ENCODE assay signal across 13 cellular contexts in the genomic region with DNA sequence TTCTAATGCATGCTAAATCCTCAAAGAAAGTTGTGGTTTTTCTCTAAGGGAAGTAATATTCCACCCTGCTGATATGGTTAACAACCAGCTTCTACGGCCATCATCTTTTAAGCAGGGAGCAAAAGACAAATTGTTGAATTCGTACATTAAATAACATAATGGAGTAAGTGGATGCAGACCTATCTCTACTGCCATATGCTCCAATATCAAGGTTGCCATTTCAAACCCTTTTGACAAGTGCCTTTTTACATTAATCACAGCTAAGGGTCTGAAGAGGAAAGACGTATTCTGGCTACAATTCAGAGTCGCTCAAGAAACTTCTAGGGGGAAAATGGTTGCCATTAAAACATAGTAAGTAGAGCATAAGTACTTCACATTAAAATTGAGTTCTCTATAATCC.
DNase-seq lines count a peak whose midpoint lies in the region; ATAC-seq and TF ChIP-seq lines count a peak whose summit lies in the region.
"Had no signal": no experiment of that assay in that cellular context is flagged by ENCODE, and none has a peak within 500 bp of the region (broad histone marks: within the 10 kb centered on the region; RNA-seq: fewer than 3 reads in every experiment).

No MANE protein-coding gene starts in this region.

- peaks cover 15% of the 10 kb centered on the region for H3F3A ChIP-seq in GM23248 (ENCODE audit: insufficient read depth)

- H3K9me3 ChIP-seq in GM23248 (ENCODE audit: low read depth) (no peaks in the 10 kb centered on the region), mesenchymal stem cell (ENCODE audit: control insufficient read depth, low read length) (no peaks in the 10 kb centered on the region), heart right ventricle (peaks cover 0 to 8% (median 0%) of the 10 kb centered on the region in 11 donors)

- no peak overlapping the region for H2BK15ac ChIP-seq in mesenchymal stem cell (ENCODE audit: low read depth, poor library complexity, severe bottlenecking)

- DNase-seq in GM23248 (no peak), OCI-M1 (lab: John Stamatoyannopoulos, UW) (peak; percentile 87), astrocyte of the spinal cord (ENCODE audit: low read depth, low spot score) (peak; percentile 26), mesenchymal stem cell (no peak), heart right ventricle (no peak)
- DNase-seq: Karpas-422, MM.1S, NCI-H1105, NCI-H1694, SIG-M5 had no signal

- H2BK5ac ChIP-seq in mesenchymal stem cell (ENCODE audit: low read depth, low read length, poor library complexity, severe bottlenecking): no peak overlapping the region

- 73 to 74% methylated on average over 4 of the region's 4 CpGs for WGBS in GM23248 (ENCODE audit: low coverage in 1 of 2, low lambda C conversion rate in 2 of 2, missing lambda C conversion rate in 2 of 2), 2 experiments
- 100% methylated on average over 2 of the region's 4 CpGs for WGBS in mesenchymal stem cell
- 72% methylated on average over 4 of the region's 4 CpGs for WGBS in heart right ventricle, 2 donors

- H3K18ac ChIP-seq in mesenchymal stem cell (ENCODE audit: low read depth in 1 of 2, low read length in 2 of 2): no peak overlapping the region

- H3K9ac ChIP-seq in GM23248 (no peak overlapping the region), mesenchymal stem cell (ENCODE audit: low read length) (no peak overlapping the region)

- H2AFZ ChIP-seq in GM23248: no peak overlapping the region
- no peak overlapping the region for H2AFZ ChIP-seq in mesenchymal stem cell (ENCODE audit: low read depth, low read length)

- H3K27ac ChIP-seq in GM23248 (peak overlapping the region; percentile 23; the same call in 1 of the 2 replicates), mesenchymal stem cell (ENCODE audit: low read length, poor library complexity, severe bottlenecking) (peak overlapping the region; percentile 43), heart right ventricle (peak overlapping the region in 3 of 10 donors; percentile 12 to 38 (median 30))
- H3K27ac ChIP-seq: C4-2B had no signal

- no peak overlapping the region for H4K91ac ChIP-seq in mesenchymal stem cell (ENCODE audit: low read length)

- H3K79me1 ChIP-seq in mesenchymal stem cell (replicated peaks; ENCODE audit: low read length, poor library complexity, severe bottlenecking): peaks cover 10% of the 10 kb centered on the region

- no peak overlapping the region for H4K8ac ChIP-seq in mesenchymal stem cell (ENCODE audit: low read length)

- no peak overlapping the region for H3K4me3 ChIP-seq in GM23248
- no peak overlapping the region for H3K4me3 ChIP-seq in astrocyte of the spinal cord (ENCODE audit: low read depth, low read length)
- no peak overlapping the region for H3K4me3 ChIP-seq in mesenchymal stem cell (ENCODE audit: insufficient read depth in 1 of 2, low read depth in 1 of 2, low read length in 2 of 2)
- H3K4me3 ChIP-seq in heart right ventricle: no peak overlapping the region

- TF ChIP-seq CTCF in astrocyte of the spinal cord (IDR thresholded peaks at IDR 0.05; ENCODE audit: low read depth, low read length): no peak
- TF ChIP-seq CTCF in heart right ventricle (IDR thresholded peaks at IDR 0.05): no peak

- in situ Hi-C loops in GM23248 (cut with MboI): no loop called here
- in situ Hi-C loops in astrocyte of the spinal cord (cut with HindIII; ENCODE audit: low sequenced_read_pairs): no loop called here

- H3K9me2 ChIP-seq in GM23248 (ENCODE audit: insufficient read depth): no peaks in the 10 kb centered on the region

- no peak overlapping the region for H3K23ac ChIP-seq in mesenchymal stem cell (ENCODE audit: low read length in 2 of 2)

- H3K79me2 ChIP-seq in GM23248 (ENCODE audit: insufficient read depth): no peaks in the 10 kb centered on the region

- no peak overlapping the region for H2BK12ac ChIP-seq in mesenchymal stem cell (ENCODE audit: low read length in 2 of 2)

- H3K36me3 ChIP-seq in GM23248 (ENCODE audit: low read depth) (no peaks in the 10 kb centered on the region), mesenchymal stem cell (ENCODE audit: control insufficient read depth in 1 of 2, insufficient read depth in 2 of 2, low read depth in 1 of 2, low read length in 2 of 2) (no peaks in the 10 kb centered on the region), heart right ventricle (peaks cover 0 to 9% (median 0%) of the 10 kb centered on the region in 9 donors)

- H3K27me3 ChIP-seq in GM23248 (replicated peaks; ENCODE audit: insufficient read depth) (no peaks in the 10 kb centered on the region), mesenchymal stem cell (ENCODE audit: control insufficient read depth in 1 of 2, insufficient read depth in 1 of 2, low read length in 2 of 2) (no peaks in the 10 kb centered on the region), heart right ventricle (no peaks in the 10 kb centered on the region)

- H3K4ac ChIP-seq in mesenchymal stem cell (ENCODE audit: low read depth in 1 of 2, low read length in 2 of 2): no peak overlapping the region

- intact Hi-C loops in heart right ventricle (cut with DNase I): no loop called here

- no peak overlapping the region for H3K14ac ChIP-seq in mesenchymal stem cell (ENCODE audit: low read length in 2 of 2)

- H4K20me1 ChIP-seq in GM23248 (ENCODE audit: insufficient read depth): no peaks in the 10 kb centered on the region

- H3K4me1 ChIP-seq in GM23248 (ENCODE audit: insufficient read depth) (peaks cover 13% of the 10 kb centered on the region), mesenchymal stem cell (ENCODE audit: control insufficient read depth, insufficient read depth, low read depth, low read length) (peaks cover 2% of the 10 kb centered on the region), heart right ventricle (peaks cover 0 to 16% (median 3%) of the 10 kb centered on the region in 9 donors)

- no peak overlapping the region for H2AK5ac ChIP-seq in mesenchymal stem cell (ENCODE audit: low read length, severe bottlenecking)

- H2BK120ac ChIP-seq in mesenchymal stem cell (ENCODE audit: low read depth, low read length): no peak overlapping the region

- ATAC-seq in HG03159 (IDR thresholded peaks at IDR 0.05; ENCODE audit: unreplicated experiment) (no peak), HG03521 (IDR thresholded peaks at IDR 0.05; ENCODE audit: unreplicated experiment) (no peak), heart right ventricle (no peak)

- no peak overlapping the region for H3K4me2 ChIP-seq in GM23248 (ENCODE audit: unreplicated experiment)
- H3K4me2 ChIP-seq in mesenchymal stem cell (ENCODE audit: low read length, poor library complexity, severe bottlenecking): no peak overlapping the region

Comparison
In these comparisons a context has a peak if more than half of its experiments do, and no peak if none do; other contexts are left out.
1. DNase-seq: peak in OCI-M1 (single experiment) and astrocyte of the spinal cord (single experiment); none in GM23248 (single experiment), mesenchymal stem cell (single experiment) and heart right ventricle (0 of 2).